Comparison of ENCODE assay signal across 8 cellular contexts in genomic region chr11:65915821-65916251, GRCh38. TPM values are rescaled to one million over a fixed set of nuclear protein-coding genes. Genes with fewer than 3 reads are reported as not detected.
DNase-seq lines count a peak whose midpoint lies in the region; FAIRE-seq and TF ChIP-seq lines count a peak whose summit lies in the region.

No MANE protein-coding gene starts in this region.

- DNase-seq in HS-5 (ENCODE audit: low read depth) (peak; percentile 97), keratinocyte (ENCODE audit: low read depth, low spot score) (peak; percentile 95), NCI-H2081 (lab: John Stamatoyannopoulos, UW) (no peak), GM20000 (ENCODE audit: low spot score) (no peak), progenitor cell of endocrine pancreas (ENCODE audit: low spot score, unreplicated experiment) (no peak), COLO668 (lab: John Stamatoyannopoulos, UW; ENCODE audit: unreplicated experiment) (no peak)

- no peak for FAIRE-seq in keratinocyte (lab: Jason Lieb, UNC)

- H3K4me1 Mint-ChIP-seq in brain (peaks cover 46% of the 10 kb centered on the region), progenitor cell of endocrine pancreas (ENCODE audit: low read depth) (peaks cover 6% of the 10 kb centered on the region)

- H3K27ac Mint-ChIP-seq in brain (peak overlapping the region in 3 of 5 experiments; percentile 56 to 92 (median 71)), progenitor cell of endocrine pancreas (no peak overlapping the region)

- peaks cover 43% of the 10 kb centered on the region for H3K79me2 ChIP-seq in keratinocyte (ENCODE audit: control insufficient read depth, insufficient read depth, low read length)

- H3K4me2 ChIP-seq in keratinocyte (ENCODE audit: control insufficient read depth, extremely low read depth, insufficient read depth, low read depth, low read length): peak overlapping the region; percentile 73

- H3K4me1 ChIP-seq in keratinocyte (ENCODE audit: control insufficient read depth, extremely low read depth, insufficient read depth, low read length) (peaks cover 78% of the 10 kb centered on the region), thymus (ENCODE audit: control insufficient read depth, insufficient read depth, low read length) (peaks cover 26% of the 10 kb centered on the region)

- H3K27me3 Mint-ChIP-seq in brain (peaks cover 13% of the 10 kb centered on the region), progenitor cell of endocrine pancreas (peaks cover 5% of the 10 kb centered on the region)

- H3K9ac ChIP-seq in keratinocyte (ENCODE audit: control insufficient read depth, extremely low read depth, insufficient read depth, low read length): peak overlapping the region; percentile 91

- H3K9me3 ChIP-seq in keratinocyte (ENCODE audit: control insufficient read depth, low read depth, low read length) (no peaks in the 10 kb centered on the region), thymus (ENCODE audit: control insufficient read depth) (no peaks in the 10 kb centered on the region)

- no peaks in the 10 kb centered on the region for H3K9me1 ChIP-seq in keratinocyte (ENCODE audit: control insufficient read depth, extremely low read depth, insufficient read depth, low read length)

- TF ChIP-seq CTCF in brain (conservative IDR thresholded peaks at IDR 0.05): no peak
- TF ChIP-seq CTCF in keratinocyte (optimal IDR thresholded peaks at IDR 0.05 in 1 of 3, IDR thresholded peaks at IDR 0.05 in 1 of 3, conservative IDR thresholded peaks at IDR 0.05 in 1 of 3; ENCODE audit: extremely low read depth in 1 of 3, insufficient read depth in 2 of 3, low read length in 3 of 3): no peak
- TF ChIP-seq CTCF in GM20000 (IDR thresholded peaks at IDR 0.05; ENCODE audit: extremely low read depth, missing control alignments): no peak
- TF ChIP-seq CTCF in progenitor cell of endocrine pancreas (IDR thresholded peaks at IDR 0.05; ENCODE audit: unreplicated experiment): no peak

- H3K9me3 Mint-ChIP-seq in brain: no peaks in the 10 kb centered on the region
- H3K9me3 Mint-ChIP-seq in progenitor cell of endocrine pancreas (ENCODE audit: low read depth): no peaks in the 10 kb centered on the region

- H3K4me3 Mint-ChIP-seq in brain: peak overlapping the region in 2 of 5 experiments; percentile 92 to 93
- no peak overlapping the region for H3K4me3 Mint-ChIP-seq in progenitor cell of endocrine pancreas (ENCODE audit: low read depth)

- H3K27ac ChIP-seq in keratinocyte (ENCODE audit: control insufficient read depth, insufficient read depth, low read length): peak overlapping the region; percentile 95
- H3K27ac ChIP-seq in thymus (ENCODE audit: low read depth): peak overlapping the region; percentile 36

- no peak overlapping the region for H2AFZ ChIP-seq in keratinocyte (ENCODE audit: control insufficient read depth, low read length)

- H3K36me3 Mint-ChIP-seq in brain: no peaks in the 10 kb centered on the region
- no peaks in the 10 kb centered on the region for H3K36me3 Mint-ChIP-seq in progenitor cell of endocrine pancreas (ENCODE audit: insufficient read depth)

- dilution Hi-C loops in keratinocyte (cut with MboI; ENCODE audit: extremely low pct_ligation_motif_present, low sequenced_read_pairs): no loop called here

- no peaks in the 10 kb centered on the region for H3K27me3 ChIP-seq in keratinocyte (ENCODE audit: control insufficient read depth, extremely low read depth, insufficient read depth, low read length)
- no peaks in the 10 kb centered on the region for H3K27me3 ChIP-seq in thymus (ENCODE audit: control insufficient read depth, insufficient read depth)

- H3K4me3 ChIP-seq in keratinocyte (ENCODE audit: control insufficient read depth in 2 of 3, extremely low read depth in 1 of 3, insufficient read depth in 2 of 3, low read depth in 1 of 3, low read length in 3 of 3): peak overlapping the region; percentile 19 to 66 (median 26)
- no peak overlapping the region for H3K4me3 ChIP-seq in thymus (ENCODE audit: low read length)

- no peaks in the 10 kb centered on the region for H4K20me1 ChIP-seq in keratinocyte (ENCODE audit: control insufficient read depth, extremely low read depth, insufficient read depth, low read length)

- WGBS in thymus: 75% methylated on average over 13 of the region's 13 CpGs

- H3K36me3 ChIP-seq in keratinocyte (ENCODE audit: control insufficient read depth in 2 of 2, extremely low read depth in 1 of 2, insufficient read depth in 2 of 2, low read length in 2 of 2) (peaks cover 4% of the 10 kb centered on the region in 2 experiments), thymus (ENCODE audit: control insufficient read depth, insufficient read depth) (peaks cover 6% of the 10 kb centered on the region)

RNA-seq across cellular contexts. Expression of gene C11orf68, which starts 3.0 kb away (rescaled TPM):
- 79.1 TPM for polyA plus RNA-seq in brain (ENCODE audit: insufficient read depth, low read depth, low replicate concordance)
- polyA plus RNA-seq in keratinocyte: 18.4 to 30.9 TPM (median 25.0 TPM) in 3 replicates
- polyA plus RNA-seq in keratinocyte (2011; ENCODE audit: low read depth): 1.4 TPM
- polyA plus RNA-seq in keratinocyte (2011; cell fraction: cytosol; rRNA removed): 28.7 and 36.0 TPM in 2 replicates
- polyA plus RNA-seq in keratinocyte (2011; cell fraction: nucleus; rRNA removed): 33.6 and 47.2 TPM in 2 replicates
- polyA plus RNA-seq in keratinocyte (2012; ENCODE audit: low replicate concordance): 26.6 and 37.1 TPM in 2 replicates
- 18.3 to 56.3 TPM (median 27.3 TPM) in 3 replicates for polyA minus RNA-seq in keratinocyte
- 47.8 TPM for polyA minus RNA-seq in keratinocyte (2011; cell fraction: cytosol; rRNA and poly(A)+ RNA removed)
- polyA minus RNA-seq in keratinocyte (2011; cell fraction: nucleus; rRNA and poly(A)+ RNA removed): 15.0 and 15.4 TPM in 2 replicates
- 38.8 TPM for polyA plus RNA-seq in thymus
- total RNA-seq in progenitor cell of endocrine pancreas: 23.9 and 28.6 TPM in 2 replicates

RNA-seq across cellular contexts. Expression of gene DRAP1, which starts 3.4 kb away (rescaled TPM):
- 170 TPM for polyA plus RNA-seq in brain (ENCODE audit: insufficient read depth, low read depth, low replicate concordance)
- 135 to 175 TPM (median 138 TPM) in 3 replicates for polyA plus RNA-seq in keratinocyte
- 117 TPM for polyA plus RNA-seq in keratinocyte (2011; ENCODE audit: low read depth)
- 70.3 and 209 TPM in 2 replicates for polyA plus RNA-seq in keratinocyte (2011; cell fraction: cytosol; rRNA removed)
- 81.8 and 104 TPM in 2 replicates for polyA plus RNA-seq in keratinocyte (2011; cell fraction: nucleus; rRNA removed)
- polyA plus RNA-seq in keratinocyte (2012; ENCODE audit: low replicate concordance): 279 and 338 TPM in 2 replicates
- 23.8 to 86.3 TPM (median 25.4 TPM) in 3 replicates for polyA minus RNA-seq in keratinocyte
- 89.4 TPM for polyA minus RNA-seq in keratinocyte (2011; cell fraction: cytosol; rRNA and poly(A)+ RNA removed)
- 15.5 and 15.6 TPM in 2 replicates for polyA minus RNA-seq in keratinocyte (2011; cell fraction: nucleus; rRNA and poly(A)+ RNA removed)
- 131 TPM for polyA plus RNA-seq in thymus
- 61.5 and 65.8 TPM in 2 replicates for total RNA-seq in progenitor cell of endocrine pancreas

RNA-seq across cellular contexts. Expression of gene FOSL1, which starts 15.6 kb away (rescaled TPM):
- polyA plus RNA-seq in brain (ENCODE audit: insufficient read depth, low read depth, low replicate concordance): 0.76 TPM
- polyA plus RNA-seq in keratinocyte: 9.4 to 25.3 TPM (median 21.8 TPM) in 3 replicates
- polyA plus RNA-seq in keratinocyte (2011; ENCODE audit: low read depth): 38.5 TPM
- polyA plus RNA-seq in keratinocyte (2011; cell fraction: cytosol; rRNA removed): 21.6 and 35.0 TPM in 2 replicates
- 43.0 and 46.2 TPM in 2 replicates for polyA plus RNA-seq in keratinocyte (2011; cell fraction: nucleus; rRNA removed)
- 60.1 and 130 TPM in 2 replicates for polyA plus RNA-seq in keratinocyte (2012; ENCODE audit: low replicate concordance)
- 15.0 to 229 TPM (median 21.9 TPM) in 3 replicates for polyA minus RNA-seq in keratinocyte
- polyA minus RNA-seq in keratinocyte (2011; cell fraction: cytosol; rRNA and poly(A)+ RNA removed): 43.5 TPM
- polyA minus RNA-seq in keratinocyte (2011; cell fraction: nucleus; rRNA and poly(A)+ RNA removed): 14.2 and 21.5 TPM in 2 replicates
- 3.8 TPM for polyA plus RNA-seq in thymus
- 1.7 and 2.6 TPM in 2 replicates for total RNA-seq in progenitor cell of endocrine pancreas

RNA-seq across cellular contexts. Expression of gene CCDC85B, which starts 25.4 kb away (rescaled TPM):
- polyA plus RNA-seq in brain (ENCODE audit: insufficient read depth, low read depth, low replicate concordance) (38.8 TPM), keratinocyte (4.1 to 6.8 TPM (median 6.0 TPM) in 3 replicates), thymus (20.2 TPM)
- 3.4 TPM for polyA plus RNA-seq in keratinocyte (2011; ENCODE audit: low read depth)
- polyA plus RNA-seq in keratinocyte (2011; cell fraction: cytosol; rRNA removed): 2.0 and 12.5 TPM in 2 replicates
- 2.0 and 4.4 TPM in 2 replicates for polyA plus RNA-seq in keratinocyte (2011; cell fraction: nucleus; rRNA removed)
- 18.1 and 48.7 TPM in 2 replicates for polyA plus RNA-seq in keratinocyte (2012; ENCODE audit: low replicate concordance)
- 0.30 to 1.3 TPM in 2 of 3 replicates, not detected in the other for polyA minus RNA-seq in keratinocyte
- polyA minus RNA-seq in keratinocyte (2011; cell fraction: cytosol; rRNA and poly(A)+ RNA removed): 35.3 TPM
- polyA minus RNA-seq in keratinocyte (2011; cell fraction: nucleus; rRNA and poly(A)+ RNA removed): 2.5 and 5.2 TPM in 2 replicates
- total RNA-seq in progenitor cell of endocrine pancreas: 7.4 and 7.9 TPM in 2 replicates

RNA-seq across cellular contexts. Expression of gene FIBP, which starts 27.6 kb away (rescaled TPM):
- polyA plus RNA-seq in brain (ENCODE audit: insufficient read depth, low read depth, low replicate concordance) (143 TPM), keratinocyte (83.0 to 104 TPM (median 95.1 TPM) in 3 replicates), thymus (70.9 TPM)
- polyA plus RNA-seq in keratinocyte (2011; ENCODE audit: low read depth): 22.0 TPM
- 93.5 and 140 TPM in 2 replicates for polyA plus RNA-seq in keratinocyte (2011; cell fraction: cytosol; rRNA removed)
- polyA plus RNA-seq in keratinocyte (2011; cell fraction: nucleus; rRNA removed): 46.6 and 47.5 TPM in 2 replicates
- 72.0 and 94.4 TPM in 2 replicates for polyA plus RNA-seq in keratinocyte (2012; ENCODE audit: low replicate concordance)
- polyA minus RNA-seq in keratinocyte: 85.8 to 127 TPM (median 106 TPM) in 3 replicates
- 169 TPM for polyA minus RNA-seq in keratinocyte (2011; cell fraction: cytosol; rRNA and poly(A)+ RNA removed)
- polyA minus RNA-seq in keratinocyte (2011; cell fraction: nucleus; rRNA and poly(A)+ RNA removed): 40.3 and 41.0 TPM in 2 replicates
- total RNA-seq in progenitor cell of endocrine pancreas: 67.7 and 77.8 TPM in 2 replicates

Comparison
In these comparisons a context has a peak if more than half of its experiments do, and no peak if none do; other contexts are left out.
1. DNase-seq: peak in HS-5 (single experiment) and keratinocyte (single experiment); none in NCI-H2081 (0 of 2), GM20000 (single experiment), progenitor cell of endocrine pancreas (single experiment) and COLO668 (single experiment).